ENCODE assay signal across 8 cellular contexts in the genomic region with DNA sequence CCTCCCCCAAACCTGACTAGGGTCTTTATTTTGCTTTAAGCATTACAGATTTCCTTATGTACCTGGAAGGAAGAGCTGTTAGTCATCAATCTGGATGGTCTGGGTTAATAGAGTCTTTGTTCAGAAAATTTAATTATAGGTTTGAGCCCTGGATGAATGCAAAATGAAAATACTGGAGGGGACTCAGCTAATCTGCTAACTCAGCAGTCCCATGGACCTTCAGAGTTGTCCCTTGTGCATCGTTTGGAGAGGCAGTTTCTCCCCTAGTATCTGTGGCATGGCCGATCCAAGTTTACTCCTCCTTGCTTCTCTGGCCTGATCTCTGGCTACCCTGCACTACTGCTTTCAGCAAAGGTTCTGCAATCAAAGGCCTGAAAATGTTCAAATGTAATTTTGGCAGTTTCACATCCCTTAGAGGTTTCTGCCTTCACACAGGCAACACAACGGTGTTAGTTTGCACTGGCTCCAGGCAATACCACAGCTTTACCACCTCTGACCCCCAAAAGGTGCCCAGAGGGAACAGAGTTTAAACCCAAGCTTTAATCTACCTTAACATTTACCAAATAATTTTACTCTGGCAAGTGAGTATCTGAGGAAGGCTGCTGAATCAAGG.
DNase-seq lines count a peak whose midpoint lies in the region; ATAC-seq, FAIRE-seq and TF ChIP-seq lines count a peak whose summit lies in the region.

No MANE protein-coding gene starts in this region.

- FAIRE-seq in D721Med (lab: Jason Lieb, UNC), result no peak

- TF ChIP-seq CTCF in D721Med (IDR thresholded peaks at IDR 0.05; ENCODE audit: insufficient read depth, missing control alignments), result no peak

- peak; percentile 72 for ATAC-seq in GM18873 (IDR thresholded peaks at IDR 0.05; ENCODE audit: low FRiP score, unreplicated experiment)
- ATAC-seq in HG02763 (IDR thresholded peaks at IDR 0.05; ENCODE audit: unreplicated experiment), result peak; percentile 88

- DNase-seq in NOMO-1 treated with DMSO at 0.1 percent for 48 hours (lab: John Stamatoyannopoulos, UW; ENCODE audit: unreplicated experiment), result peak; percentile 87
- peak; percentile 11 for DNase-seq in putamen (ENCODE audit: low spot score)
- DNase-seq in AG20443 (ENCODE audit: low spot score), result no peak
- DNase-seq in HuH-7 (ENCODE audit: low spot score), result no peak
- no peak for DNase-seq in D721Med (ENCODE audit: insufficient read length, low spot score)
- DNase-seq in NK-92 treated with Interleukin-12 subunit alpha and Interleukin-12 subunit beta, amount 100 ng/mL, for 24 hours (lab: John Stamatoyannopoulos, UW), result no peak

Comparison
In these comparisons a context has a peak if more than half of its experiments do, and no peak if none do; other contexts are left out.
1. DNase-seq: peak in NOMO-1 treated with DMSO at 0.1 percent for 48 hours (single experiment) and putamen (single experiment); none in AG20443 (single experiment), HuH-7 (single experiment), D721Med (single experiment) and NK-92 treated with Interleukin-12 subunit alpha and Interleukin-12 subunit beta, amount 100 ng/mL, for 24 hours (single experiment).